8 cellular contexts compared by ENCODE assay signal in the genomic region with DNA sequence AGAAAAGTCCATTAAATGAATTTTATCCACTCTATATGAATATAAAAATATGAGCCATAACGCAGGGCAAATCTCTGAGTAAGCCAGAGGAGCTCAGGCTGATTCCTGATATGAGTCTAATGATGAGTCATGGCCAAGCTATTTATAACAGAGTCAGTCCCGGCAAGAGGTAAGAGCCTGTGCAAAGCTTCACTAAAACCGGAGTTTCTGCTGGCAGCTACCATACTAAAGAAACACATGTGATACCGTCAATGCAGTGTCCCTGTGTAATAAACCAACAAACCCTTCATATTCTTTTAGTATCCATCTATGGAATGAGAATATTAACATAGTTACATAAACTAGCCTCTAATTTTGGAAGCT.
DNase-seq lines count a peak whose midpoint lies in the region; ATAC-seq and TF ChIP-seq lines count a peak whose summit lies in the region.

No MANE protein-coding gene starts in this region.

- TF ChIP-seq CTCF in activated CD8-positive, alpha-beta T cell treated with anti-CD3 and anti-CD28 coated beads for 36 hours (IDR thresholded peaks at IDR 0.05), result no peak
- TF ChIP-seq CTCF in transverse colon (IDR thresholded peaks at IDR 0.05), result no peak

- no peaks in the 10 kb centered on the region for H3K36me3 Mint-ChIP-seq in activated CD8-positive, alpha-beta T cell treated with anti-CD3 and anti-CD28 coated beads for 36 hours (ENCODE audit: low read depth)

- DNase-seq in G401 (ENCODE audit: low spot score) (peak; percentile 6), left colon (no peak), transverse colon (no peak), NCI-H748 (lab: John Stamatoyannopoulos, UW; ENCODE audit: unreplicated experiment) (no peak)
- peak; percentile 28 for DNase-seq in activated CD8-positive, alpha-beta T cell treated with anti-CD3 and anti-CD28 coated beads for 36 hours
- no peak for DNase-seq in activated CD8-positive, alpha-beta memory T cell treated with anti-CD3 and anti-CD28 coated beads for 24 hours

- no peaks in the 10 kb centered on the region for H3K9me3 ChIP-seq in transverse colon

- no peak overlapping the region for H3K4me3 Mint-ChIP-seq in activated CD8-positive, alpha-beta T cell treated with anti-CD3 and anti-CD28 coated beads for 36 hours

- peaks cover 19% of the 10 kb centered on the region for H3K4me1 Mint-ChIP-seq in activated CD8-positive, alpha-beta T cell treated with anti-CD3 and anti-CD28 coated beads for 36 hours (ENCODE audit: low read depth)

- no peak for TF ChIP-seq POLR2A in transverse colon (IDR thresholded peaks at IDR 0.05)

- H3K27me3 ChIP-seq in transverse colon, result no peaks in the 10 kb centered on the region

- TF ChIP-seq EP300 in transverse colon (IDR thresholded peaks at IDR 0.05; ENCODE audit: low read depth), result no peak

- in situ Hi-C loops in G401 (cut with HindIII; ENCODE audit: low sequenced_read_pairs), result no loop called here
- in situ Hi-C loops in transverse colon (cut with MboI; ENCODE audit: low pct_ligation_motif_present in 1 of 4, low pct_unique_long_range_greater_than_20kb in 1 of 4, low sequenced_read_pairs in 3 of 4), result no loop called here

- H3K4me1 ChIP-seq in transverse colon, result peaks cover 0 to 6% (median 0%) of the 10 kb centered on the region in 4 donors

- WGBS in transverse colon (ENCODE audit: low coverage in 1 of 2), 2 donors, result 3 to 10% methylated on average over 3 to 4 of the region's 4 CpGs

- no peak overlapping the region for H3K4me3 ChIP-seq in transverse colon

- H3K27ac Mint-ChIP-seq in activated CD8-positive, alpha-beta T cell treated with anti-CD3 and anti-CD28 coated beads for 36 hours, result no peak overlapping the region

- POLR2A ChIA-PET in activated CD8-positive, alpha-beta T cell treated with anti-CD3 and anti-CD28 coated beads for 36 hours (lab: Charles Lee), result interaction anchor here (0.6 kb wide), 1 partner anchor 351 kb away, joined by 3 read pairs; no protein-coding TSS in a partner anchor

- intact Hi-C loops in activated CD8-positive, alpha-beta T cell treated with anti-CD3 and anti-CD28 coated beads for 36 hours (cut with micrococcal nuclease), result no loop called here
- intact Hi-C loops in left colon (cut with DNase I, micrococcal nuclease), result no loop called here
- intact Hi-C loops in transverse colon (cut with DNase I; ENCODE audit: low total_unique reads), result no loop called here

- H3K27ac ChIP-seq in transverse colon, result no peak overlapping the region

- no peaks in the 10 kb centered on the region for H3K36me3 ChIP-seq in transverse colon

- no peaks in the 10 kb centered on the region for H3K27me3 Mint-ChIP-seq in activated CD8-positive, alpha-beta T cell treated with anti-CD3 and anti-CD28 coated beads for 36 hours

- peaks cover 4% of the 10 kb centered on the region for H3K9me3 Mint-ChIP-seq in activated CD8-positive, alpha-beta T cell treated with anti-CD3 and anti-CD28 coated beads for 36 hours

- CTCF ChIA-PET in activated CD8-positive, alpha-beta T cell treated with anti-CD3 and anti-CD28 coated beads for 36 hours (lab: Charles Lee), result interaction anchor here (1.7 kb wide), 1 partner anchor 8 kb away, joined by 5 read pairs; no protein-coding TSS in a partner anchor

- peak; percentile 93 for ATAC-seq in GM21367 (IDR thresholded peaks at IDR 0.05; ENCODE audit: unreplicated experiment)
- peak; percentile 83 for ATAC-seq in HG03469 (IDR thresholded peaks at IDR 0.05; ENCODE audit: unreplicated experiment)
- ATAC-seq in activated CD8-positive, alpha-beta T cell treated with anti-CD3 and anti-CD28 coated beads for 36 hours, result peak; percentile 94
- peak; percentile 74 for ATAC-seq in left colon

Comparison
In these comparisons a context has a peak if more than half of its experiments do, and no peak if none do; other contexts are left out.
1. DNase-seq: peak in G401 (single experiment) and activated CD8-positive, alpha-beta T cell treated with anti-CD3 and anti-CD28 coated beads for 36 hours (single experiment); none in left colon (0 of 2), transverse colon (single experiment), NCI-H748 (single experiment) and activated CD8-positive, alpha-beta memory T cell treated with anti-CD3 and anti-CD28 coated beads for 24 hours (single experiment).
2. Peak in every context shown above with its lines, with median percentiles within 50 percentile points of each other: ATAC-seq.